9 cellular contexts compared by ENCODE assay signal in the genomic region with DNA sequence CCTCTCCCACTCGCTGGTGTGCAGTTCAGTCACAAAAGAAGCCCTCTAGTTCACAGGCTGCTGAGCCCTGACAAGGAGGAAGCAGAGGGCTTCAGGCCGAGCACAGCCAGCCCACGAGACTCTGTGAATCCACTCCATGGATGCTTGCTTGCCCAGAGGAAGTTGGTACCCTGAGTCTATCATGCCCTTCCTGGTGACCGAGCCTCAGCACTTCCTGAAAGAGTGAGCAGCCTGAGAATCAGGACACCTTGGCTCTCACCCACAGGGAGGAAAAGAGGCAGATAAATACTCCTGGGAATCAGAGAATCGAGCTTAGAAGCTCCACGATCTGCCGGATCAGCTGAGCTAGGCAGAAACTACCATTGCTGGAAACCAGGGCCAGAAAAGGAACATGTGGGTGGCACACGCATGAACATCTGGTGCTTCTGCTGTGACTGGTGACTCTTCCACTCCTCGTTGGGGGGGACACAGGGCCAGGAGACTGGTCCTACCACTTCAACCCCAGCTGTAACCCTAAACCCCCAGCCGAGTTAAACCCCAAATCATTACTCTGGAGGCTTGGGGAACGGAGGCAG.
DNase-seq lines count a peak whose midpoint lies in the region; ATAC-seq and TF ChIP-seq lines count a peak whose summit lies in the region.
"Had no signal": no experiment of that assay in that cellular context is flagged by ENCODE, and none has a peak within 500 bp of the region (broad histone marks: within the 10 kb centered on the region; RNA-seq: fewer than 3 reads in every experiment).

No MANE protein-coding gene starts in this region.

- H3K27me3 ChIP-seq in tibial artery (peaks cover 0 to 43% of the 10 kb centered on the region in 2 donors), thyroid gland (no peaks in the 10 kb centered on the region)

- H3K9me3 ChIP-seq in tibial artery (no peaks in the 10 kb centered on the region), thyroid gland (no peaks in the 10 kb centered on the region)

- no peak for TF ChIP-seq POLR2A in thyroid gland (IDR thresholded peaks at IDR 0.05)

- H3K4me3 ChIP-seq in tibial artery (peak overlapping the region; percentile 11 to 43), thyroid gland (replicated peaks in 1 of 3) (no peak overlapping the region)

- DNase-seq in DMS 273 (lab: John Stamatoyannopoulos, UW; ENCODE audit: unreplicated experiment) (peak; percentile 51), DMS 273 treated with DMSO at 0.1 percent for 48 hours (lab: John Stamatoyannopoulos, UW) (no peak), inferior parietal cortex (ENCODE audit: extremely low spot score) (peak; percentile 39), tibial artery (no peak), hepatic stellate cell (ENCODE audit: low spot score) (no peak), thyroid gland (no peak)
- no peak for DNase-seq in stimulated activated CD4-positive, alpha-beta T cell treated with anti-CD3 and anti-CD28 coated beads, Interleukin-4, amount 100 ng/mL, for 24 hours

- no peak for TF ChIP-seq CTCF in tibial artery (IDR thresholded peaks at IDR 0.05)
- no peak for TF ChIP-seq CTCF in thyroid gland (IDR thresholded peaks at IDR 0.05)

- H3K36me3 ChIP-seq in tibial artery: no peaks in the 10 kb centered on the region
- no peaks in the 10 kb centered on the region for H3K36me3 ChIP-seq in thyroid gland

- H3K4me1 ChIP-seq in tibial artery (peaks cover 0 to 15% (median 9%) of the 10 kb centered on the region in 4 donors), thyroid gland (peaks cover 0 to 11% of the 10 kb centered on the region in 2 donors)

- no peak overlapping the region for H3K27ac ChIP-seq in tibial artery
- H3K27ac ChIP-seq in thyroid gland: no peak overlapping the region
- H3K27ac ChIP-seq: 22Rv1 had no signal

- WGBS in thyroid gland, 2 donors: 53 to 55% methylated on average over 8 to 11 of the region's 11 CpGs

- peak; percentile 33; the same call in 2 of the 3 replicates for ATAC-seq in SK-N-SH treated with all-trans-retinoic acid at 6 μM for 48 hours

- intact Hi-C loops in tibial artery (cut with DNase I; ENCODE audit: low total_unique reads): no loop called here
- intact Hi-C loops in thyroid gland (cut with DNase I): loop anchor here (10.0 kb wide), 2 partner anchors 148 to 228 kb away; no protein-coding TSS in a partner anchor

TF ChIP-seq in SK-N-SH treated with all-trans-retinoic acid at 6 μM for 48 hours, 23 proteins besides CTCF, POLR2A, EP300 and RAD21:
- TF ChIP-seq CSDC2 (CRISPR knock-in tag; IDR thresholded peaks at IDR 0.05): no peak
- TF ChIP-seq BACH2 (CRISPR knock-in tag; IDR thresholded peaks at IDR 0.05; ENCODE audit: borderline replicate concordance): no peak
- no peak for TF ChIP-seq ESRRG (CRISPR knock-in tag; IDR thresholded peaks at IDR 0.05)
- TF ChIP-seq, protein P1, sequence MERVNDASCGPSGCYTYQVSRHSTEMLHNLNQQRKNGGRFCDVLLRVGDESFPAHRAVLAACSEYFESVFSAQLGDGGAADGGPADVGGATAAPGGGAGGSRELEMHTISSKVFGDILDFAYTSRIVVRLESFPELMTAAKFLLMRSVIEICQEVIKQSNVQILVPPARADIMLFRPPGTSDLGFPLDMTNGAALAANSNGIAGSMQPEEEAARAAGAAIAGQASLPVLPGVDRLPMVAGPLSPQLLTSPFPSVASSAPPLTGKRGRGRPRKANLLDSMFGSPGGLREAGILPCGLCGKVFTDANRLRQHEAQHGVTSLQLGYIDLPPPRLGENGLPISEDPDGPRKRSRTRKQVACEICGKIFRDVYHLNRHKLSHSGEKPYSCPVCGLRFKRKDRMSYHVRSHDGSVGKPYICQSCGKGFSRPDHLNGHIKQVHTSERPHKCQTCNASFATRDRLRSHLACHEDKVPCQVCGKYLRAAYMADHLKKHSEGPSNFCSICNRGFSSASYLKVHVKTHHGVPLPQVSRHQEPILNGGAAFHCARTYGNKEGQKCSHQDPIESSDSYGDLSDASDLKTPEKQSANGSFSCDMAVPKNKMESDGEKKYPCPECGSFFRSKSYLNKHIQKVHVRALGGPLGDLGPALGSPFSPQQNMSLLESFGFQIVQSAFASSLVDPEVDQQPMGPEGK (CRISPR knock-in tag; IDR thresholded peaks at IDR 0.05; ENCODE audit: borderline replicate concordance): no peak
- TF ChIP-seq, protein P2, sequence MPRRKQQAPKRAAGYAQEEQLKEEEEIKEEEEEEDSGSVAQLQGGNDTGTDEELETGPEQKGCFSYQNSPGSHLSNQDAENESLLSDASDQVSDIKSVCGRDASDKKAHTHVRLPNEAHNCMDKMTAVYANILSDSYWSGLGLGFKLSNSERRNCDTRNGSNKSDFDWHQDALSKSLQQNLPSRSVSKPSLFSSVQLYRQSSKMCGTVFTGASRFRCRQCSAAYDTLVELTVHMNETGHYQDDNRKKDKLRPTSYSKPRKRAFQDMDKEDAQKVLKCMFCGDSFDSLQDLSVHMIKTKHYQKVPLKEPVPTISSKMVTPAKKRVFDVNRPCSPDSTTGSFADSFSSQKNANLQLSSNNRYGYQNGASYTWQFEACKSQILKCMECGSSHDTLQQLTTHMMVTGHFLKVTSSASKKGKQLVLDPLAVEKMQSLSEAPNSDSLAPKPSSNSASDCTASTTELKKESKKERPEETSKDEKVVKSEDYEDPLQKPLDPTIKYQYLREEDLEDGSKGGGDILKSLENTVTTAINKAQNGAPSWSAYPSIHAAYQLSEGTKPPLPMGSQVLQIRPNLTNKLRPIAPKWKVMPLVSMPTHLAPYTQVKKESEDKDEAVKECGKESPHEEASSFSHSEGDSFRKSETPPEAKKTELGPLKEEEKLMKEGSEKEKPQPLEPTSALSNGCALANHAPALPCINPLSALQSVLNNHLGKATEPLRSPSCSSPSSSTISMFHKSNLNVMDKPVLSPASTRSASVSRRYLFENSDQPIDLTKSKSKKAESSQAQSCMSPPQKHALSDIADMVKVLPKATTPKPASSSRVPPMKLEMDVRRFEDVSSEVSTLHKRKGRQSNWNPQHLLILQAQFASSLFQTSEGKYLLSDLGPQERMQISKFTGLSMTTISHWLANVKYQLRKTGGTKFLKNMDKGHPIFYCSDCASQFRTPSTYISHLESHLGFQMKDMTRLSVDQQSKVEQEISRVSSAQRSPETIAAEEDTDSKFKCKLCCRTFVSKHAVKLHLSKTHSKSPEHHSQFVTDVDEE (CRISPR knock-in tag; IDR thresholded peaks at IDR 0.05): no peak
- TF ChIP-seq ISL1 (CRISPR knock-in tag; IDR thresholded peaks at IDR 0.05): no peak
- no peak for TF ChIP-seq CSRNP3 (CRISPR knock-in tag; IDR thresholded peaks at IDR 0.05)
- no peak for TF ChIP-seq SNAI2 (CRISPR knock-in tag; IDR thresholded peaks at IDR 0.05)
- no peak for TF ChIP-seq TOX (CRISPR knock-in tag; IDR thresholded peaks at IDR 0.05; ENCODE audit: borderline replicate concordance)
- no peak for TF ChIP-seq TCF4 (CRISPR knock-in tag; IDR thresholded peaks at IDR 0.05; ENCODE audit: borderline replicate concordance)
- no peak for TF ChIP-seq OSR1 (CRISPR knock-in tag; IDR thresholded peaks at IDR 0.05)
- TF ChIP-seq, protein P3, sequence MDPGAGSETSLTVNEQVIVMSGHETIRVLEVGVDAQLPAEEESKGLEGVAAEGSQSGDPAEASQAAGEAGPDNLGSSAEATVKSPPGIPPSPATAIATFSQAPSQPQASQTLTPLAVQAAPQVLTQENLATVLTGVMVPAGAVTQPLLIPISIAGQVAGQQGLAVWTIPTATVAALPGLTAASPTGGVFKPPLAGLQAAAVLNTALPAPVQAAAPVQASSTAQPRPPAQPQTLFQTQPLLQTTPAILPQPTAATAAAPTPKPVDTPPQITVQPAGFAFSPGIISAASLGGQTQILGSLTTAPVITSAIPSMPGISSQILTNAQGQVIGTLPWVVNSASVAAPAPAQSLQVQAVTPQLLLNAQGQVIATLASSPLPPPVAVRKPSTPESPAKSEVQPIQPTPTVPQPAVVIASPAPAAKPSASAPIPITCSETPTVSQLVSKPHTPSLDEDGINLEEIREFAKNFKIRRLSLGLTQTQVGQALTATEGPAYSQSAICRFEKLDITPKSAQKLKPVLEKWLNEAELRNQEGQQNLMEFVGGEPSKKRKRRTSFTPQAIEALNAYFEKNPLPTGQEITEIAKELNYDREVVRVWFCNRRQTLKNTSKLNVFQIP (CRISPR knock-in tag; IDR thresholded peaks at IDR 0.05; ENCODE audit: borderline replicate concordance, low read depth): no peak
- TF ChIP-seq GLIS3 (CRISPR knock-in tag; IDR thresholded peaks at IDR 0.05): no peak
- no peak for TF ChIP-seq ZNF70 (CRISPR knock-in tag; IDR thresholded peaks at IDR 0.05)
- no peak for TF ChIP-seq ZNF565 (CRISPR knock-in tag; conservative IDR thresholded peaks at IDR 0.05; ENCODE audit: low read depth)
- TF ChIP-seq RARB (CRISPR knock-in tag; IDR thresholded peaks at IDR 0.05): no peak

Comparison
In these comparisons a context has a peak if more than half of its experiments do, and no peak if none do; other contexts are left out.
1. DNase-seq: peak in DMS 273 (single experiment) and inferior parietal cortex (single experiment); none in DMS 273 treated with DMSO at 0.1 percent for 48 hours (single experiment), tibial artery (0 of 2), hepatic stellate cell (single experiment), thyroid gland (0 of 2) and stimulated activated CD4-positive, alpha-beta T cell treated with anti-CD3 and anti-CD28 coated beads, Interleukin-4, amount 100 ng/mL, for 24 hours (single experiment).
2. H3K4me3 ChIP-seq: peak in tibial artery (2 of 2); none in thyroid gland (0 of 3).